In genomic region chr12:49040364-49040855, GRCh38 we compare ENCODE assay signal across 20 cellular contexts. TPM values are rescaled to one million over a fixed set of nuclear protein-coding genes. Genes with fewer than 3 reads are reported as not detected.
"Had no signal": no experiment of that assay in that cellular context is flagged by ENCODE, and none has a peak within 500 bp of the region (broad histone marks: within the 10 kb centered on the region; RNA-seq: fewer than 3 reads in every experiment).

No MANE protein-coding gene starts in this region.

- H3K27me3 Mint-ChIP-seq: activated CD4-positive, alpha-beta T cell treated with anti-CD3 and anti-CD28 coated beads, Interleukin-2, amount 10 ng/mL, durations not matched to agents 24 days and 14 days; activated T-cell treated with anti-CD3 and anti-CD28 coated beads, Interleukin-2, amount 50 U/mL, for 24 hours; naive thymus-derived CD8-positive, alpha-beta T cell had no signal

- H3K9me3 Mint-ChIP-seq: activated CD4-positive, alpha-beta T cell treated with anti-CD3 and anti-CD28 coated beads, Interleukin-2, amount 10 ng/mL, durations not matched to agents 24 days and 14 days; activated naive CD4-positive, alpha-beta T cell treated with anti-CD3 and anti-CD28 coated beads for 36 hours; activated T-cell treated with anti-CD3 and anti-CD28 coated beads, Interleukin-2, amount 50 U/mL, for 24 hours; activated T-helper 2 cell treated with anti-CD3 and anti-CD28 coated beads, Interferon-gamma antibody, Interleukin-2, Interleukin-4, amounts not matched to agents 10 μg/mL and 5 μg/mL and 100 μg/mL, durations not matched to agents 14 hours and 24 hours and 36 hours; naive thymus-derived CD8-positive, alpha-beta T cell had no signal

- H3K4me1 ChIP-seq: body of pancreas, pancreas, right lobe of liver, upper lobe of right lung had no signal

- H3K4me1 Mint-ChIP-seq: activated CD4-positive, alpha-beta T cell treated with anti-CD3 and anti-CD28 coated beads, Interleukin-2, amount 10 ng/mL, durations not matched to agents 24 days and 14 days had no signal

- H3K27ac Mint-ChIP-seq: activated CD4-positive, alpha-beta T cell treated with anti-CD3 and anti-CD28 coated beads, Interleukin-2, amount 10 ng/mL, durations not matched to agents 24 days and 14 days; activated CD8-positive, alpha-beta T cell treated with anti-CD3 and anti-CD28 coated beads, Interleukin-2, amount 10 ng/mL, durations not matched to agents 7 days and 5 days; activated naive CD4-positive, alpha-beta T cell treated with anti-CD3 and anti-CD28 coated beads for 36 hours; activated T-cell treated with anti-CD3 and anti-CD28 coated beads, Interleukin-2, amount 50 U/mL, for 24 hours; activated T-helper 2 cell treated with anti-CD3 and anti-CD28 coated beads, Interferon-gamma antibody, Interleukin-2, Interleukin-4, amounts not matched to agents 10 μg/mL and 5 μg/mL and 100 μg/mL, durations not matched to agents 14 hours and 24 hours and 36 hours had no signal

- H3K9me3 ChIP-seq: body of pancreas, left ventricle myocardium inferior, pancreas, right lobe of liver, upper lobe of right lung had no signal

- FAIRE-seq: colon, pancreas, small intestine had no signal

- ATAC-seq: activated CD8-positive, alpha-beta T cell treated with anti-CD3 and anti-CD28 coated beads, Interleukin-2, amount 10 ng/mL, durations not matched to agents 7 days and 5 days; body of pancreas; naive thymus-derived CD8-positive, alpha-beta T cell; pancreas; right lobe of liver; upper lobe of right lung had no signal

- H3K27me3 ChIP-seq: body of pancreas, dorsolateral prefrontal cortex, pancreas, right lobe of liver, upper lobe of right lung had no signal

- H3K4me3 ChIP-seq: body of pancreas, dorsolateral prefrontal cortex, left ventricle myocardium inferior, pancreas, right lobe of liver, upper lobe of right lung had no signal

- DNase-seq: activated CD4-positive, alpha-beta T cell treated with anti-CD3 and anti-CD28 coated beads, Interleukin-2, amount 10 ng/mL, durations not matched to agents 24 days and 14 days; activated CD8-positive, alpha-beta T cell treated with anti-CD3 and anti-CD28 coated beads, Interleukin-2, amount 10 ng/mL, durations not matched to agents 7 days and 5 days; activated naive CD4-positive, alpha-beta T cell treated with anti-CD3 and anti-CD28 coated beads for 36 hours; activated T-cell treated with anti-CD3 and anti-CD28 coated beads, Interleukin-2, amount 50 U/mL, for 24 hours; body of pancreas; foreskin fibroblast; kidney glomerular epithelial cell; left ventricle myocardium inferior; mesendoderm; naive thymus-derived CD8-positive, alpha-beta T cell; small intestine; stimulated activated CD4-positive, alpha-beta T cell treated with anti-CD3 and anti-CD28 coated beads, Interleukin-4, amount 100 ng/mL, for 1 hour had no signal

- H3K27ac ChIP-seq: body of pancreas, dorsolateral prefrontal cortex, epithelial cell of prostate, left ventricle myocardium inferior, pancreas, right lobe of liver, upper lobe of right lung had no signal

- H3K4me3 Mint-ChIP-seq: activated CD4-positive, alpha-beta T cell treated with anti-CD3 and anti-CD28 coated beads, Interleukin-2, amount 10 ng/mL, durations not matched to agents 24 days and 14 days; activated CD8-positive, alpha-beta T cell treated with anti-CD3 and anti-CD28 coated beads, Interleukin-2, amount 10 ng/mL, durations not matched to agents 7 days and 5 days; activated naive CD4-positive, alpha-beta T cell treated with anti-CD3 and anti-CD28 coated beads for 36 hours; activated T-cell treated with anti-CD3 and anti-CD28 coated beads, Interleukin-2, amount 50 U/mL, for 24 hours; naive thymus-derived CD8-positive, alpha-beta T cell had no signal

RNA-seq across cellular contexts. Expression of gene RHEBL1, which starts 29.4 kb away (rescaled TPM):
- total RNA-seq: body of pancreas, left ventricle myocardium inferior had no signal

RNA-seq across cellular contexts. Expression of gene DDN, which starts 41.2 kb away (rescaled TPM):
- total RNA-seq: upper lobe of right lung had no signal
- polyA plus RNA-seq: naive thymus-derived CD8-positive, alpha-beta T cell had no signal

RNA-seq across cellular contexts. Expression of gene DHH, which starts 54.2 kb away (rescaled TPM):
- total RNA-seq: activated T-helper 2 cell treated with anti-CD3 and anti-CD28 coated beads, Interferon-gamma antibody, Interleukin-2, Interleukin-4, amounts not matched to agents 10 μg/mL and 5 μg/mL and 100 μg/mL, durations not matched to agents 14 hours and 24 hours and 36 hours; body of pancreas; T-helper 1 cell treated with Interleukin-12 subunit alpha and Interleukin-12 subunit beta and Interleukin-4 antibody, amounts not matched to agents 30 ng/mL and 1 ng/mL, for 36 hours had no signal
- polyA plus RNA-seq: naive thymus-derived CD8-positive, alpha-beta T cell had no signal
